In genomic region chr6:132132420-132132819, GRCh38 we compare ENCODE assay signal across 9 cellular contexts.
DNase-seq lines count a peak whose midpoint lies in the region; FAIRE-seq and TF ChIP-seq lines count a peak whose summit lies in the region.
"Had no signal": no experiment of that assay in that cellular context is flagged by ENCODE, and none has a peak within 500 bp of the region (broad histone marks: within the 10 kb centered on the region; RNA-seq: fewer than 3 reads in every experiment).

No MANE protein-coding gene starts in this region.

- intact Hi-C loops in esophagus muscularis mucosa (cut with DNase I) = loop anchor here (10.0 kb wide), 1 partner anchor 108 kb away; no protein-coding TSS in a partner anchor
- intact Hi-C loops in transverse colon (cut with DNase I; ENCODE audit: low total_unique reads) = no loop called here

- peak; percentile 76 for DNase-seq in RPMI7951 (ENCODE audit: low read depth)
- no peak for DNase-seq in esophagus muscularis mucosa (ENCODE audit: extremely low spot score)
- DNase-seq in transverse colon = no peak
- no peak for DNase-seq in HTR-8/SVneo (ENCODE audit: insufficient read length, low spot score)
- no peak for DNase-seq in activated CD8-positive, alpha-beta memory T cell treated with anti-CD3 and anti-CD28 coated beads, Interleukin-2, amount 50 U/mL, for 48 hours
- no peak for DNase-seq in stimulated activated CD8-positive, alpha-beta memory T cell treated with anti-CD3 and anti-CD28 coated beads, Interleukin-4, amount 100 ng/mL, for 48 hours
- DNase-seq: activated CD8-positive, alpha-beta T cell treated with anti-CD3 and anti-CD28 coated beads, Interleukin-2, amount 10 ng/mL, durations not matched to agents 7 days and 5 days had no signal

- H3K27me3 ChIP-seq in esophagus muscularis mucosa (no peaks in the 10 kb centered on the region), muscle layer of duodenum (ENCODE audit: low read depth, low read length) (no peaks in the 10 kb centered on the region), transverse colon (no peaks in the 10 kb centered on the region)

- TF ChIP-seq EP300 in esophagus muscularis mucosa (IDR thresholded peaks at IDR 0.05) = no peak
- no peak for TF ChIP-seq EP300 in transverse colon (IDR thresholded peaks at IDR 0.05; ENCODE audit: low read depth)

- no peak for FAIRE-seq in HTR-8/SVneo (lab: Jason Lieb, UNC)
- FAIRE-seq: islet of Langerhans had no signal

- H3K4me1 ChIP-seq in esophagus muscularis mucosa = peaks cover 35 to 44% (median 42%) of the 10 kb centered on the region in 4 donors
- peaks cover 0 to 4% of the 10 kb centered on the region in 2 donors for H3K4me1 ChIP-seq in muscle layer of duodenum (ENCODE audit: control insufficient read depth in 1 of 2, insufficient read depth in 2 of 2, low read length in 2 of 2)
- peaks cover 0 to 31% (median 14%) of the 10 kb centered on the region in 4 donors for H3K4me1 ChIP-seq in transverse colon

- H3K4me3 ChIP-seq in esophagus muscularis mucosa (no peak overlapping the region), muscle layer of duodenum (ENCODE audit: low read depth in 1 of 2, low read length in 2 of 2) (no peak overlapping the region), transverse colon (no peak overlapping the region)

- H3K9me3 ChIP-seq in esophagus muscularis mucosa (no peaks in the 10 kb centered on the region), muscle layer of duodenum (ENCODE audit: control insufficient read depth in 1 of 2, low read length in 2 of 2) (no peaks in the 10 kb centered on the region), transverse colon (no peaks in the 10 kb centered on the region)

- 17% methylated on average over 2 of the region's 2 CpGs for WGBS in esophagus muscularis mucosa
- 62 to 72% methylated on average over 2 of the region's 2 CpGs for WGBS in transverse colon (ENCODE audit: low coverage in 1 of 2), 2 donors

- no peak for TF ChIP-seq POLR2A in esophagus muscularis mucosa (IDR thresholded peaks at IDR 0.05; ENCODE audit: low read depth)
- TF ChIP-seq POLR2A in transverse colon (IDR thresholded peaks at IDR 0.05) = no peak

- in situ Hi-C loops in transverse colon (cut with MboI; ENCODE audit: low pct_ligation_motif_present in 1 of 4, low pct_unique_long_range_greater_than_20kb in 1 of 4, low sequenced_read_pairs in 3 of 4) = no loop called here

- H3K27ac ChIP-seq in esophagus muscularis mucosa (replicated peaks in 1 of 4) (peak overlapping the region; percentile 84 to 90 (median 86)), muscle layer of duodenum (ENCODE audit: low read length) (peak overlapping the region; percentile 86), transverse colon (peak overlapping the region; percentile 75 to 85 (median 82))

- H3K36me3 ChIP-seq in esophagus muscularis mucosa (no peaks in the 10 kb centered on the region), muscle layer of duodenum (ENCODE audit: control insufficient read depth in 1 of 2, insufficient read depth in 2 of 2, low read length in 2 of 2) (peaks cover 0 to 6% of the 10 kb centered on the region in 2 donors), transverse colon (no peaks in the 10 kb centered on the region)

- no peak for TF ChIP-seq CTCF in esophagus muscularis mucosa (IDR thresholded peaks at IDR 0.05)
- no peak for TF ChIP-seq CTCF in transverse colon (IDR thresholded peaks at IDR 0.05)
